9 cellular contexts compared by ENCODE assay signal in genomic region chr6:141463237-141463977, GRCh38.
DNase-seq lines count a peak whose midpoint lies in the region; ATAC-seq, FAIRE-seq and TF ChIP-seq lines count a peak whose summit lies in the region.
"Had no signal": no experiment of that assay in that cellular context is flagged by ENCODE, and none has a peak within 500 bp of the region (broad histone marks: within the 10 kb centered on the region; RNA-seq: fewer than 3 reads in every experiment).

No MANE protein-coding gene starts in this region.

- 94% methylated on average over 8 of the region's 8 CpGs; no CpG with 5 or more reads in 1 of the 2 experiments for WGBS in H1 (ENCODE audit: extremely low coverage in 1 of 2, insufficient coverage in 1 of 2, insufficient read length in 1 of 2, insufficient replicate concordance in 2 of 2, low coverage in 1 of 2, low lambda C conversion rate in 2 of 2, missing lambda C conversion rate in 1 of 2), 2 experiments

- no peak overlapping the region for H3K4ac ChIP-seq in H1 (replicated peaks; ENCODE audit: insufficient read length, low read depth, low read length)

- no peaks in the 10 kb centered on the region for H3K27me3 Mint-ChIP-seq in Caco-2 (ENCODE audit: insufficient read depth, unreplicated experiment)
- H3K27me3 Mint-ChIP-seq in activated T-helper 1 cell treated with anti-CD3 and anti-CD28 coated beads, Interleukin-12 subunit alpha, Interleukin-12 subunit beta, Interleukin-2, Interleukin-4 antibody, amounts not matched to agents 30 ng/mL and 10 ng/mL and 1 ng/mL, durations not matched to agents 14 hours and 24 hours and 36 hours (ENCODE audit: insufficient read depth), result no peaks in the 10 kb centered on the region

- H4K8ac ChIP-seq in H1 (ENCODE audit: extremely low read depth, insufficient read depth, low read length), result no peak overlapping the region

- H3K4me1 Mint-ChIP-seq in Caco-2 (ENCODE audit: low read depth, unreplicated experiment), result no peaks in the 10 kb centered on the region
- H3K4me1 Mint-ChIP-seq in activated T-helper 1 cell treated with anti-CD3 and anti-CD28 coated beads, Interleukin-12 subunit alpha, Interleukin-12 subunit beta, Interleukin-2, Interleukin-4 antibody, amounts not matched to agents 30 ng/mL and 10 ng/mL and 1 ng/mL, durations not matched to agents 14 hours and 24 hours and 36 hours (ENCODE audit: low read depth), result peaks cover 14% of the 10 kb centered on the region

- CTCF ChIA-PET in H1 (lab: Charles Lee; ENCODE audit: partially characterized antibody), result interaction anchor here (0.6 to 1.3 kb wide), 3 partner anchors 10 to 742 kb away, joined by 3 read pairs; no protein-coding TSS in a partner anchor
- CTCF ChIA-PET in Caco-2 (lab: Charles Lee), result no interaction called here

- no peaks in the 10 kb centered on the region for H3K79me2 ChIP-seq in H1 (ENCODE audit: control insufficient read depth in 1 of 2, insufficient read depth in 2 of 2, low read length in 2 of 2)

- H3K79me1 ChIP-seq in H1 (ENCODE audit: low read depth, low read length), result no peaks in the 10 kb centered on the region

- H3K23me2 ChIP-seq in H1 (ENCODE audit: low read depth, low read length), result no peaks in the 10 kb centered on the region

- no peak for TF ChIP-seq POLR2A in H1 (IDR thresholded peaks at IDR 0.05; ENCODE audit: control extremely low read depth in 1 of 2, low read depth in 2 of 2, low read length in 2 of 2)

- peak; percentile 90 for ATAC-seq in HG03432 (IDR thresholded peaks at IDR 0.05; ENCODE audit: unreplicated experiment)
- ATAC-seq in upper lobe of right lung, result no peak

- no TSS peak for BruUV-seq in Caco-2 (replicated peaks; lab: Mats Ljungman, UMichigan)

- H3K27me3 ChIP-seq in BLaER1 treated with 17β-estradiol and CSF1 and Interleukin-3, amounts not matched to agents 10 nM and 100 nM, result no peaks in the 10 kb centered on the region
- H3K27me3 ChIP-seq in H1 (replicated peaks in 1 of 4; ENCODE audit: control insufficient read depth in 3 of 4, extremely low read depth in 1 of 4, insufficient read depth in 3 of 4, low read length in 3 of 4) (peaks cover 0 to 1% (median 0%) of the 10 kb centered on the region in 4 experiments; a peak in 1 of 7 replicates), upper lobe of right lung (no peaks in the 10 kb centered on the region), Caco-2 (replicated peaks; ENCODE audit: control insufficient read depth, insufficient read depth, low read length) (no peaks in the 10 kb centered on the region; the same call in 1 of the 2 replicates)

- no peak overlapping the region for H2BK20ac ChIP-seq in H1 (ENCODE audit: low read length)

- no peak overlapping the region for H3K18ac ChIP-seq in H1 (ENCODE audit: extremely low read depth, low read length)

- peak overlapping the region in 1 of 11 experiments; percentile 46; a peak in 1 of 22 replicates for H3K9ac ChIP-seq in BLaER1 treated with 17β-estradiol and CSF1 and Interleukin-3, amounts not matched to agents 10 nM and 100 nM
- no peak overlapping the region for H3K9ac ChIP-seq in H1 (replicated peaks in 1 of 4; ENCODE audit: extremely low read depth in 1 of 4, low read depth in 3 of 4, low read length in 3 of 4)

- peaks cover 0 to 25% (median 20%) of the 10 kb centered on the region in 10 experiments; a peak in 12 of 20 replicates for H3K4me1 ChIP-seq in BLaER1 treated with 17β-estradiol and CSF1 and Interleukin-3, amounts not matched to agents 10 nM and 100 nM
- H3K4me1 ChIP-seq in H1 (replicated peaks in 1 of 4; ENCODE audit: control insufficient read depth in 3 of 4, insufficient read depth in 4 of 4, low read length in 3 of 4), result peaks cover 0 to 8% (median 3%) of the 10 kb centered on the region in 4 experiments; a peak in 3 of 7 replicates
- H3K4me1 ChIP-seq in upper lobe of right lung, result no peaks in the 10 kb centered on the region
- H3K4me1 ChIP-seq in Caco-2, result no peaks in the 10 kb centered on the region

- no peak for FAIRE-seq in H1 (lab: Jason Lieb, UNC)

- no peaks in the 10 kb centered on the region for H3K9me3 Mint-ChIP-seq in Caco-2 (ENCODE audit: unreplicated experiment)
- no peaks in the 10 kb centered on the region for H3K9me3 Mint-ChIP-seq in activated T-helper 1 cell treated with anti-CD3 and anti-CD28 coated beads, Interleukin-12 subunit alpha, Interleukin-12 subunit beta, Interleukin-2, Interleukin-4 antibody, amounts not matched to agents 30 ng/mL and 10 ng/mL and 1 ng/mL, durations not matched to agents 14 hours and 24 hours and 36 hours

- no peaks in the 10 kb centered on the region for H3K36me3 Mint-ChIP-seq in Caco-2 (ENCODE audit: insufficient read depth, unreplicated experiment)
- H3K36me3 Mint-ChIP-seq in activated T-helper 1 cell treated with anti-CD3 and anti-CD28 coated beads, Interleukin-12 subunit alpha, Interleukin-12 subunit beta, Interleukin-2, Interleukin-4 antibody, amounts not matched to agents 30 ng/mL and 10 ng/mL and 1 ng/mL, durations not matched to agents 14 hours and 24 hours and 36 hours (ENCODE audit: low read depth), result no peaks in the 10 kb centered on the region

- no peak overlapping the region for H2BK5ac ChIP-seq in H1 (ENCODE audit: low read depth, low read length)

- peak overlapping the region in 7 of 11 experiments; percentile 3 to 72 (median 49); a peak in 9 of 22 replicates for H3K4me2 ChIP-seq in BLaER1 treated with 17β-estradiol and CSF1 and Interleukin-3, amounts not matched to agents 10 nM and 100 nM
- no peak overlapping the region for H3K4me2 ChIP-seq in H1 (ENCODE audit: insufficient read depth in 1 of 2, low read depth in 2 of 2, low read length in 2 of 2)

- H3K9me3 ChIP-seq in BLaER1 treated with 17β-estradiol and CSF1 and Interleukin-3, amounts not matched to agents 10 nM and 100 nM (replicated peaks in 1 of 11), result peaks cover 0 to 5% (median 3%) of the 10 kb centered on the region in 11 experiments; a peak in 6 of 22 replicates
- peaks cover 0 to 5% of the 10 kb centered on the region in 2 experiments; a peak in 2 of 4 replicates for H3K9me3 ChIP-seq in H1 (ENCODE audit: insufficient read depth in 2 of 2, low read depth in 1 of 2, low read length in 1 of 2)
- H3K9me3 ChIP-seq in upper lobe of right lung, result no peaks in the 10 kb centered on the region
- no peaks in the 10 kb centered on the region for H3K9me3 ChIP-seq in Caco-2

- H3K56ac ChIP-seq in H1 (replicated peaks; ENCODE audit: insufficient read length, low read depth, low read length), result no peak overlapping the region

- H2BK12ac ChIP-seq in H1 (ENCODE audit: low read depth, low read length), result peak overlapping the region; percentile 62; the same call in 1 of the 2 replicates

- peak; percentile 9 for DNase-seq in GM20000 (ENCODE audit: low spot score)
- DNase-seq in H1 (ENCODE audit: low read depth in 1 of 2, low spot score in 2 of 2), result no peak
- no peak for DNase-seq in NCI-H526 treated with DMSO at 0.1 percent for 48 hours (lab: John Stamatoyannopoulos, UW)
- no peak for DNase-seq in upper lobe of right lung
- no peak for DNase-seq in Caco-2
- no peak for DNase-seq in activated T-helper 1 cell treated with anti-CD3 and anti-CD28 coated beads, Interleukin-12 subunit alpha, Interleukin-12 subunit beta, Interleukin-2, Interleukin-4 antibody, amounts not matched to agents 30 ng/mL and 10 ng/mL and 1 ng/mL, durations not matched to agents 14 hours and 24 hours and 36 hours (ENCODE audit: low spot score)

- H2AK5ac ChIP-seq in H1 (ENCODE audit: low read depth, low read length), result no peak overlapping the region

- H2BK120ac ChIP-seq in H1 (replicated peaks; ENCODE audit: low read depth, low read length), result no peak overlapping the region

- no peak overlapping the region for H2BK15ac ChIP-seq in H1 (ENCODE audit: low read length)

- TF ChIP-seq CTCF in GM20000 (IDR thresholded peaks at IDR 0.05; ENCODE audit: extremely low read depth, missing control alignments) (no peak), H1 (IDR thresholded peaks at IDR 0.05; ENCODE audit: control extremely low read depth in 1 of 3, insufficient read depth in 1 of 3, low read depth in 1 of 3, low read length in 3 of 3) (no peak), upper lobe of right lung (IDR thresholded peaks at IDR 0.05) (no peak), Caco-2 (IDR thresholded peaks at IDR 0.05; ENCODE audit: insufficient read depth in 1 of 2, low read depth in 1 of 2, low read length in 1 of 2, severe bottlenecking in 1 of 2, unreplicated experiment in 1 of 2) (no peak)

- H2AFZ ChIP-seq in H1 (ENCODE audit: low read length), result no peak overlapping the region

- POLR2A ChIA-PET in H1 (lab: Charles Lee; ENCODE audit: partially characterized antibody) (no interaction called here), Caco-2 (lab: Charles Lee) (no interaction called here)

- intact Hi-C loops in upper lobe of right lung (cut with DNase I), result no loop called here
- intact Hi-C loops in Caco-2 (cut with micrococcal nuclease; ENCODE audit: unreplicated experiment), result no loop called here
- intact Hi-C loops in activated T-helper 1 cell treated with anti-CD3 and anti-CD28 coated beads, Interleukin-12 subunit alpha, Interleukin-12 subunit beta, Interleukin-2, Interleukin-4 antibody, amounts not matched to agents 30 ng/mL and 10 ng/mL and 1 ng/mL, durations not matched to agents 14 hours and 24 hours and 36 hours (cut with micrococcal nuclease), result loop anchor here (1.0 to 10.0 kb wide), 4 partner anchors 20 to 136 kb away; no protein-coding TSS in a partner anchor

- no peaks in the 10 kb centered on the region for H4K20me1 ChIP-seq in BLaER1 treated with 17β-estradiol and CSF1 and Interleukin-3, amounts not matched to agents 10 nM and 100 nM
- no peaks in the 10 kb centered on the region for H4K20me1 ChIP-seq in H1 (replicated peaks in 1 of 2; ENCODE audit: control insufficient read depth in 1 of 2, insufficient read depth in 2 of 2, low read length in 2 of 2)

- H3K27ac Mint-ChIP-seq in Caco-2 (ENCODE audit: unreplicated experiment), result no peak overlapping the region
- no peak overlapping the region for H3K27ac Mint-ChIP-seq in activated T-helper 1 cell treated with anti-CD3 and anti-CD28 coated beads, Interleukin-12 subunit alpha, Interleukin-12 subunit beta, Interleukin-2, Interleukin-4 antibody, amounts not matched to agents 30 ng/mL and 10 ng/mL and 1 ng/mL, durations not matched to agents 14 hours and 24 hours and 36 hours

- TF ChIP-seq EP300 in H1 (IDR thresholded peaks at IDR 0.05; ENCODE audit: borderline replicate concordance in 1 of 2, low read depth in 2 of 2, low read length in 2 of 2), result no peak

- H3K36me3 ChIP-seq in BLaER1 treated with 17β-estradiol and CSF1 and Interleukin-3, amounts not matched to agents 10 nM and 100 nM, result no peaks in the 10 kb centered on the region
- H3K36me3 ChIP-seq in H1 (ENCODE audit: control insufficient read depth in 2 of 4, insufficient read depth in 4 of 4, low read length in 3 of 4) (peaks cover 0 to 2% (median 0%) of the 10 kb centered on the region in 4 experiments; a peak in 3 of 8 replicates), upper lobe of right lung (no peaks in the 10 kb centered on the region), Caco-2 (ENCODE audit: control insufficient read depth, insufficient read depth, low read length) (no peaks in the 10 kb centered on the region)

- H3K27ac ChIP-seq in BLaER1 treated with 17β-estradiol and CSF1 and Interleukin-3, amounts not matched to agents 10 nM and 100 nM, result peak overlapping the region in 1 of 11 experiments; percentile 63; a peak in 2 of 22 replicates
- H3K27ac ChIP-seq in H1 (ENCODE audit: low read depth, low read length) (no peak overlapping the region), upper lobe of right lung (no peak overlapping the region)
- H3K27ac ChIP-seq: SK-N-MC had no signal

- H3K23ac ChIP-seq in H1 (ENCODE audit: insufficient read length), result no peak overlapping the region

- TF ChIP-seq RAD21 in H1 (IDR thresholded peaks at IDR 0.05 in 1 of 2, conservative IDR thresholded peaks at IDR 0.05 in 1 of 2; ENCODE audit: low read depth in 2 of 2, low read length in 2 of 2), result no peak

- H3K4me3 ChIP-seq in BLaER1 treated with 17β-estradiol and CSF1 and Interleukin-3, amounts not matched to agents 10 nM and 100 nM, result no peak overlapping the region
- H3K4me3 ChIP-seq in H1 (ENCODE audit: extremely low read depth in 1 of 4, insufficient read depth in 2 of 4, low read depth in 3 of 4, low read length in 4 of 4), result no peak overlapping the region
- H3K4me3 ChIP-seq in upper lobe of right lung, result no peak overlapping the region
- H3K4me3 ChIP-seq in Caco-2 (ENCODE audit: low read depth, low read length), result no peak overlapping the region
- H3K4me3 ChIP-seq: SK-N-MC had no signal

- H4K91ac ChIP-seq in H1 (replicated peaks; ENCODE audit: insufficient read length, low read length), result no peak overlapping the region

- H3K4me3 Mint-ChIP-seq in Caco-2 (ENCODE audit: unreplicated experiment), result no peak overlapping the region
- no peak overlapping the region for H3K4me3 Mint-ChIP-seq in activated T-helper 1 cell treated with anti-CD3 and anti-CD28 coated beads, Interleukin-12 subunit alpha, Interleukin-12 subunit beta, Interleukin-2, Interleukin-4 antibody, amounts not matched to agents 30 ng/mL and 10 ng/mL and 1 ng/mL, durations not matched to agents 14 hours and 24 hours and 36 hours

- no peak overlapping the region for H3K14ac ChIP-seq in H1 (ENCODE audit: insufficient read length)

- H4K5ac ChIP-seq in H1 (ENCODE audit: insufficient read length, low read depth, low read length), result no peak overlapping the region

Comparison
In these comparisons a context has a peak if more than half of its experiments do, and no peak if none do; other contexts are left out.
1. H3K4me2 ChIP-seq: peak in BLaER1 treated with 17β-estradiol and CSF1 and Interleukin-3, amounts not matched to agents 10 nM and 100 nM (7 of 11); none in H1 (0 of 2).